ENCODE assay signal across 1 cellular context in the genomic region with DNA sequence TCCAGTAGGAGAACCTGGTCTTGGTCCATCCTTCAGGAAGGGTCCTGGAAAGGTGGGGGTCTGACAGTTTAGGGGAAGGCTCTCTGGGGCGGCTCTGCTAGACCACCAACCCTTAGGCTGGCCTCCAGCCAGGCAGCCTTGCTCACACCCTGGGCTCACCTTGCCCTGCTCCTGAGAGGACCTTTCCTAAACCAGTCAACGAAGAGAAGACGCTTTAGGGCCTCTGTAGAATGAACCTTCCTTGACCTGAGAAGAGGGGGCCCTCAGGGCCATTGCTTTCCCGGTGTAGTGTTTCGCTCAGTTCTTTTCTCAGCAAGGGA.
TF ChIP-seq lines count a peak whose summit lies in the region.

No MANE protein-coding gene starts in this region.

TF ChIP-seq in HepG2, 621 proteins besides CTCF, POLR2A, EP300 and RAD21 (continued from another document and continues in another):
- TF ChIP-seq LRRFIP1 (CRISPR knock-in tag; conservative IDR thresholded peaks at IDR 0.05) (no peak), ZNF572 (CRISPR knock-in tag; IDR thresholded peaks at IDR 0.05) (no peak), ZNF709 (CRISPR knock-in tag; IDR thresholded peaks at IDR 0.05) (no peak), ZNF891 (CRISPR knock-in tag; IDR thresholded peaks at IDR 0.05) (no peak), ZNF546 (CRISPR knock-in tag; conservative IDR thresholded peaks at IDR 0.05) (no peak), SALL2 (CRISPR knock-in tag; IDR thresholded peaks at IDR 0.05) (no peak), ZNF337 (CRISPR knock-in tag; IDR thresholded peaks at IDR 0.05; ENCODE audit: borderline replicate concordance, low read depth) (no peak), FLYWCH1 (CRISPR knock-in tag; IDR thresholded peaks at IDR 0.05) (no peak), HES4 (CRISPR knock-in tag; IDR thresholded peaks at IDR 0.05; ENCODE audit: borderline replicate concordance) (no peak), ZKSCAN1 (IDR thresholded peaks at IDR 0.05; ENCODE audit: low read length) (no peak), WIZ (CRISPR knock-in tag; IDR thresholded peaks at IDR 0.05) (no peak), KDM5A (IDR thresholded peaks at IDR 0.05; ENCODE audit: borderline replicate concordance, low read length) (no peak), ZNF281 (CRISPR knock-in tag; IDR thresholded peaks at IDR 0.05; ENCODE audit: borderline replicate concordance) (no peak), MYNN (CRISPR knock-in tag; IDR thresholded peaks at IDR 0.05; ENCODE audit: low read depth) (no peak), CREB1 (IDR thresholded peaks at IDR 0.05) (no peak), CREB1 (CRISPR knock-in tag; IDR thresholded peaks at IDR 0.05) (no peak), PRDM4 (CRISPR knock-in tag; IDR thresholded peaks at IDR 0.05; ENCODE audit: borderline replicate concordance) (no peak), ZNF383 (CRISPR knock-in tag; IDR thresholded peaks at IDR 0.05; ENCODE audit: borderline replicate concordance) (no peak), ZNF605 (CRISPR knock-in tag; IDR thresholded peaks at IDR 0.05) (0 out of 2 replicates have a peak, but pooled peaks have one; percentile 0), ZSCAN31 (CRISPR knock-in tag; IDR thresholded peaks at IDR 0.05; ENCODE audit: low read depth) (0 out of 2 replicates have a peak, but pooled peaks have one; percentile 23), MEIS1 (CRISPR knock-in tag; IDR thresholded peaks at IDR 0.05; ENCODE audit: borderline replicate concordance) (no peak), MBNL3 (CRISPR knock-in tag; conservative IDR thresholded peaks at IDR 0.05) (no peak), KLF6 (CRISPR knock-in tag; IDR thresholded peaks at IDR 0.05) (no peak), ZHX1 (CRISPR knock-in tag; IDR thresholded peaks at IDR 0.05; ENCODE audit: low read depth) (no peak), MAFG (CRISPR knock-in tag; IDR thresholded peaks at IDR 0.05) (no peak), ZNF224 (CRISPR knock-in tag; IDR thresholded peaks at IDR 0.05) (no peak), MED1 (CRISPR knock-in tag; IDR thresholded peaks at IDR 0.05) (no peak), ZNF121 (CRISPR knock-in tag; IDR thresholded peaks at IDR 0.05) (no peak), FOXA3 (CRISPR knock-in tag; IDR thresholded peaks at IDR 0.05) (no peak), MXI1 (IDR thresholded peaks at IDR 0.05; ENCODE audit: borderline replicate concordance, low read depth, low read length) (no peak)
- TF ChIP-seq, protein P1, sequence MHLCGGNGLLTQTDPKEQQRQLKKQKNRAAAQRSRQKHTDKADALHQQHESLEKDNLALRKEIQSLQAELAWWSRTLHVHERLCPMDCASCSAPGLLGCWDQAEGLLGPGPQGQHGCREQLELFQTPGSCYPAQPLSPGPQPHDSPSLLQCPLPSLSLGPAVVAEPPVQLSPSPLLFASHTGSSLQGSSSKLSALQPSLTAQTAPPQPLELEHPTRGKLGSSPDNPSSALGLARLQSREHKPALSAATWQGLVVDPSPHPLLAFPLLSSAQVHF (CRISPR knock-in tag; IDR thresholded peaks at IDR 0.05): no peak
- TF ChIP-seq, protein P2, sequence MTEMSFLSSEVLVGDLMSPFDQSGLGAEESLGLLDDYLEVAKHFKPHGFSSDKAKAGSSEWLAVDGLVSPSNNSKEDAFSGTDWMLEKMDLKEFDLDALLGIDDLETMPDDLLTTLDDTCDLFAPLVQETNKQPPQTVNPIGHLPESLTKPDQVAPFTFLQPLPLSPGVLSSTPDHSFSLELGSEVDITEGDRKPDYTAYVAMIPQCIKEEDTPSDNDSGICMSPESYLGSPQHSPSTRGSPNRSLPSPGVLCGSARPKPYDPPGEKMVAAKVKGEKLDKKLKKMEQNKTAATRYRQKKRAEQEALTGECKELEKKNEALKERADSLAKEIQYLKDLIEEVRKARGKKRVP (CRISPR knock-in tag; IDR thresholded peaks at IDR 0.05): no peak
- TF ChIP-seq, protein P3, sequence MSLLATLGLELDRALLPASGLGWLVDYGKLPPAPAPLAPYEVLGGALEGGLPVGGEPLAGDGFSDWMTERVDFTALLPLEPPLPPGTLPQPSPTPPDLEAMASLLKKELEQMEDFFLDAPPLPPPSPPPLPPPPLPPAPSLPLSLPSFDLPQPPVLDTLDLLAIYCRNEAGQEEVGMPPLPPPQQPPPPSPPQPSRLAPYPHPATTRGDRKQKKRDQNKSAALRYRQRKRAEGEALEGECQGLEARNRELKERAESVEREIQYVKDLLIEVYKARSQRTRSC (CRISPR knock-in tag; IDR thresholded peaks at IDR 0.05; ENCODE audit: low read depth): no peak
- TF ChIP-seq, protein P4, sequence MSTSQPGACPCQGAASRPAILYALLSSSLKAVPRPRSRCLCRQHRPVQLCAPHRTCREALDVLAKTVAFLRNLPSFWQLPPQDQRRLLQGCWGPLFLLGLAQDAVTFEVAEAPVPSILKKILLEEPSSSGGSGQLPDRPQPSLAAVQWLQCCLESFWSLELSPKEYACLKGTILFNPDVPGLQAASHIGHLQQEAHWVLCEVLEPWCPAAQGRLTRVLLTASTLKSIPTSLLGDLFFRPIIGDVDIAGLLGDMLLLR (CRISPR knock-in tag; IDR thresholded peaks at IDR 0.05): no peak
- TF ChIP-seq, protein P5, sequence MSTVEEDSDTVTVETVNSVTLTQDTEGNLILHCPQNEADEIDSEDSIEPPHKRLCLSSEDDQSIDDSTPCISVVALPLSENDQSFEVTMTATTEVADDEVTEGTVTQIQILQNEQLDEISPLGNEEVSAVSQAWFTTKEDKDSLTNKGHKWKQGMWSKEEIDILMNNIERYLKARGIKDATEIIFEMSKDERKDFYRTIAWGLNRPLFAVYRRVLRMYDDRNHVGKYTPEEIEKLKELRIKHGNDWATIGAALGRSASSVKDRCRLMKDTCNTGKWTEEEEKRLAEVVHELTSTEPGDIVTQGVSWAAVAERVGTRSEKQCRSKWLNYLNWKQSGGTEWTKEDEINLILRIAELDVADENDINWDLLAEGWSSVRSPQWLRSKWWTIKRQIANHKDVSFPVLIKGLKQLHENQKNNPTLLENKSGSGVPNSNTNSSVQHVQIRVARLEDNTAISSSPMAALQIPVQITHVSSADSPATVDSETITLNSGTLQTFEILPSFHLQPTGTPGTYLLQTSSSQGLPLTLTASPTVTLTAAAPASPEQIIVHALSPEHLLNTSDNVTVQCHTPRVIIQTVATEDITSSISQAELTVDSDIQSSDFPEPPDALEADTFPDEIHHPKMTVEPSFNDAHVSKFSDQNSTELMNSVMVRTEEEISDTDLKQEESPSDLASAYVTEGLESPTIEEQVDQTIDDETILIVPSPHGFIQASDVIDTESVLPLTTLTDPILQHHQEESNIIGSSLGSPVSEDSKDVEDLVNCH (CRISPR knock-in tag; IDR thresholded peaks at IDR 0.05): no peak
- TF ChIP-seq, protein P6, sequence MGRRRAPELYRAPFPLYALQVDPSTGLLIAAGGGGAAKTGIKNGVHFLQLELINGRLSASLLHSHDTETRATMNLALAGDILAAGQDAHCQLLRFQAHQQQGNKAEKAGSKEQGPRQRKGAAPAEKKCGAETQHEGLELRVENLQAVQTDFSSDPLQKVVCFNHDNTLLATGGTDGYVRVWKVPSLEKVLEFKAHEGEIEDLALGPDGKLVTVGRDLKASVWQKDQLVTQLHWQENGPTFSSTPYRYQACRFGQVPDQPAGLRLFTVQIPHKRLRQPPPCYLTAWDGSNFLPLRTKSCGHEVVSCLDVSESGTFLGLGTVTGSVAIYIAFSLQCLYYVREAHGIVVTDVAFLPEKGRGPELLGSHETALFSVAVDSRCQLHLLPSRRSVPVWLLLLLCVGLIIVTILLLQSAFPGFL (CRISPR knock-in tag; IDR thresholded peaks at IDR 0.05): no peak
- TF ChIP-seq, protein P7, sequence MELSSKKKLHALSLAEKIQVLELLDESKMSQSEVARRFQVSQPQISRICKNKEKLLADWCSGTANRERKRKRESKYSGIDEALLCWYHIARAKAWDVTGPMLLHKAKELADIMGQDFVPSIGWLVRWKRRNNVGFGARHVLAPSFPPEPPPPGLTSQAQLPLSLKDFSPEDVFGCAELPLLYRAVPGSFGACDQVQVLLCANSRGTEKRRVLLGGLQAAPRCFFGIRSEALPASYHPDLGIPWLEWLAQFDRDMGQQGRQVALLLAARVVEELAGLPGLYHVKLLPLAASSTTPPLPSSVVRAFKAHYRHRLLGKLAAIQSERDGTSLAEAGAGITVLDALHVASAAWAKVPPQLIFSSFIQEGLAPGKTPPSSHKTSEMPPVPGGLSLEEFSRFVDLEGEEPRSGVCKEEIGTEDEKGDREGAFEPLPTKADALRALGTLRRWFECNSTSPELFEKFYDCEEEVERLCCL (CRISPR knock-in tag; IDR thresholded peaks at IDR 0.05; ENCODE audit: borderline replicate concordance): peak; percentile 73; the same call in 1 of the 2 replicates
- TF ChIP-seq, protein P8, sequence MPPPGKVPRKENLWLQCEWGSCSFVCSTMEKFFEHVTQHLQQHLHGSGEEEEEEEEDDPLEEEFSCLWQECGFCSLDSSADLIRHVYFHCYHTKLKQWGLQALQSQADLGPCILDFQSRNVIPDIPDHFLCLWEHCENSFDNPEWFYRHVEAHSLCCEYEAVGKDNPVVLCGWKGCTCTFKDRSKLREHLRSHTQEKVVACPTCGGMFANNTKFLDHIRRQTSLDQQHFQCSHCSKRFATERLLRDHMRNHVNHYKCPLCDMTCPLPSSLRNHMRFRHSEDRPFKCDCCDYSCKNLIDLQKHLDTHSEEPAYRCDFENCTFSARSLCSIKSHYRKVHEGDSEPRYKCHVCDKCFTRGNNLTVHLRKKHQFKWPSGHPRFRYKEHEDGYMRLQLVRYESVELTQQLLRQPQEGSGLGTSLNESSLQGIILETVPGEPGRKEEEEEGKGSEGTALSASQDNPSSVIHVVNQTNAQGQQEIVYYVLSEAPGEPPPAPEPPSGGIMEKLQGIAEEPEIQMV (CRISPR knock-in tag; IDR thresholded peaks at IDR 0.05; ENCODE audit: low read depth): no peak
- TF ChIP-seq, protein P9, sequence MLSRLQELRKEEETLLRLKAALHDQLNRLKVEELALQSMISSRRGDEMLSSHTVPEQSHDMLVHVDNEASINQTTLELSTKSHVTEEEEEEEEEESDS (CRISPR knock-in tag; IDR thresholded peaks at IDR 0.05; ENCODE audit: borderline replicate concordance): 0 out of 2 replicates have a peak, but pooled peaks have one; percentile 47
